In the genomic region with DNA sequence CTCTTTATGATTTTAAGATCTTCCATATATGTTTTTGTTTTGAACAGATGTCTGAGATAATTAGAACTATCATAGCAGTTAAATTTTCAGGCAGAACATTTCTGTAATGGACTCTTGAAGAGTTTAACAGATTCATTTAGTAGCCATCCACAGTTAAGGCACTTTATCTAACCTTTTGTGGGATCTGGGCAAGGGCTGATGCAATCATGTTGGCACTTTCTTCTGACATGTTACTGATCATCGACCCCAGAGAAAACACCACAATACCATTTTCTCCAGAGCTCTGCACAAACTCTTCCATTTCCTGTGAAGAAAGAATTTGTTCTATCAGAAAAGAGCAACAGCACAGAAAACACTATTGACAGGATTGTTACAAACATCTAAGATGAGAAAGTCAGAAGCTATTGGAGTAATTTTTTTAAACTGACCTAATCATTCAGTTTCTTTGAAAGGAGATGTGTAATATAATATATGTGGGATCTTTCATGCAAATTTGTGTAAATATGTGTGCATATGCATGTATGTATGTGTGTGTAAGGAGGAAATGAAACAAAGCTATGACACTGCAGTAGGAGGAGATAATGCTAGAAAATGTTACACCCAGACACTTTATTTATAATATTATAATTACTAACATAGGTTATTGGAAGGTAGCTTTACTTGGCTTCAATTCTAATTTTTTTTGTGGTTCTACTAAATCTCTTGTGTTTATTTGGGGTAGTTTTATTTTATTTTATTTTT, we compare ENCODE assay signal across 8 cellular contexts. TPM values are rescaled to one million over a fixed set of nuclear protein-coding genes. Genes with fewer than 3 reads are reported as not detected.
"Had no signal": no experiment of that assay in that cellular context is flagged by ENCODE, and none has a peak within 500 bp of the region (broad histone marks: within the 10 kb centered on the region; RNA-seq: fewer than 3 reads in every experiment).

No MANE protein-coding gene starts in this region.

RNA-seq across cellular contexts. Expression of gene UGT2B15, which starts 7.4 kb away (rescaled TPM):
- total RNA-seq: dermis blood vessel endothelial cell, fibroblast of lung, heart right ventricle, kidney epithelial cell, left lung, mesenteric fat pad, sciatic nerve had no signal
- polyA plus RNA-seq: fibroblast of lung, heart right ventricle, neural cell had no signal
